In the genomic region with DNA sequence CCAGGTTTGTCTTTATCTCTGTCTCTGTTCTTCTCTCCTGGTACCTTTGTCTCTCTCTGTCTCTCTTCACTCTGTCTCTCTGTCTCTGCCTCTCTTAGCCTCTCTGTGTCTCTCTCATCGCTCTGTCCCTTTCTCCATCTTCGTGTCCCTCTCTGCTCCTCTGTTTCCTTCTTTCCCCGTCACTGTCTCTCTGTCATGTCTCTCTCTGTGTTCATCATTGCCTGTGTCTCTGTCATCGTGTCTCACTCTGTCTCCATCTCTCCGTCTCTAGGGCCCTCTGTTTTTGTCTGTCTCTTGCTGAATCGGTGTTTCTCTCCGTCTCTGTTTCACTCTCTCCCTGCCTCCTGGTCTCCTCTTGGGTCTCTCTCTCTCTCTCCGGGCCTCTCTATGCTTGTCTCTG, we compare ENCODE assay signal across 14 cellular contexts. TPM values are rescaled to one million over a fixed set of nuclear protein-coding genes. Genes with fewer than 3 reads are reported as not detected.
DNase-seq lines count a peak whose midpoint lies in the region; ATAC-seq and TF ChIP-seq lines count a peak whose summit lies in the region.
"Had no signal": no experiment of that assay in that cellular context is flagged by ENCODE, and none has a peak within 500 bp of the region (broad histone marks: within the 10 kb centered on the region; RNA-seq: fewer than 3 reads in every experiment).

No MANE protein-coding gene starts in this region.

- peaks cover 11% of the 10 kb centered on the region for H3K36me3 ChIP-seq in OCI-LY3 (replicated peaks; ENCODE audit: low read depth, low read length)
- H3K36me3 ChIP-seq: esophagus muscularis mucosa had no signal

- peaks cover 48% of the 10 kb centered on the region for H3K4me1 ChIP-seq in OCI-LY3 (ENCODE audit: low read length)

- peaks cover 12% of the 10 kb centered on the region for H4K20me1 ChIP-seq in OCI-LY3 (ENCODE audit: insufficient read depth, low read length)

- H3K9me3 ChIP-seq in OCI-LY3 (ENCODE audit: insufficient read depth, low read length): no peaks in the 10 kb centered on the region
- H3K9me3 ChIP-seq: esophagus muscularis mucosa had no signal

- peak overlapping the region; percentile 85 for H3K27ac ChIP-seq in OCI-LY3 (ENCODE audit: low read length)

- H3K4me2 ChIP-seq in OCI-LY3 (ENCODE audit: low read length): peak overlapping the region; percentile 83

- no peaks in the 10 kb centered on the region for H3K27me3 ChIP-seq in OCI-LY3 (ENCODE audit: low read depth, low read length)

- peak overlapping the region; percentile 88 for H3K27ac Mint-ChIP-seq in activated T-cell treated with anti-CD3 and anti-CD28 coated beads, Interleukin-2, amount 50 U/mL, for 24 hours
- peak overlapping the region; percentile 94 for H3K27ac Mint-ChIP-seq in MCF 10A (ENCODE audit: low read depth, unreplicated experiment)
- H3K27ac Mint-ChIP-seq in stimulated activated memory B cell treated with anti-CD40 and anti-IgM and Interleukin-4, amounts not matched to agents 10 μg/mL and 1 μg/mL and 100 μg/mL, for 72 hours: peak overlapping the region; percentile 93

- peak overlapping the region; percentile 85 for H2AFZ ChIP-seq in OCI-LY3 (ENCODE audit: low read depth, low read length)

- no peak for DNase-seq in activated T-cell treated with anti-CD3 and anti-CD28 coated beads, Interleukin-2, amount 50 U/mL, for 24 hours
- DNase-seq in activated T-cell treated with anti-CD3 and anti-CD28 coated beads, Interleukin-2, amount 50 U/mL, for 1 hour: no peak
- DNase-seq in MCF 10A (ENCODE audit: unreplicated experiment) (no peak), NCI-H1417 treated with DMSO at 0.1 percent for 48 hours (lab: John Stamatoyannopoulos, UW) (no peak)
- DNase-seq in activated CD4-positive, CD25-positive, alpha-beta regulatory T cell (lab: John Stamatoyannopoulos, UW): no peak
- DNase-seq: cerebellar nuclear complex, NCI-H510A treated with DMSO at 0.1 percent for 48 hours, SHP77 had no signal

- H3K27me3 Mint-ChIP-seq in activated T-cell treated with anti-CD3 and anti-CD28 coated beads, Interleukin-2, amount 50 U/mL, for 24 hours: no peaks in the 10 kb centered on the region
- no peaks in the 10 kb centered on the region for H3K27me3 Mint-ChIP-seq in MCF 10A (ENCODE audit: insufficient read depth, unreplicated experiment)
- H3K27me3 Mint-ChIP-seq in stimulated activated memory B cell treated with anti-CD40 and anti-IgM and Interleukin-4, amounts not matched to agents 10 μg/mL and 1 μg/mL and 100 μg/mL, for 72 hours: peaks cover 1% of the 10 kb centered on the region

- POLR2A ChIA-PET in MCF 10A (lab: Yijun Ruan, JAX): interaction anchor here (1.3 to 11.0 kb wide), 2 partner anchors 25 to 115 kb away, joined by 5 to 409 read pairs; a partner anchor contains a TSS

- H3K79me2 ChIP-seq in OCI-LY3 (ENCODE audit: low read length): peaks cover 30% of the 10 kb centered on the region

- TF ChIP-seq CTCF in OCI-LY3 (IDR thresholded peaks at IDR 0.05; ENCODE audit: low read depth, low read length) (no peak), MCF 10A (IDR thresholded peaks at IDR 0.05; ENCODE audit: unreplicated experiment) (no peak)

- peaks cover 49% of the 10 kb centered on the region for H3K4me1 Mint-ChIP-seq in activated T-cell treated with anti-CD3 and anti-CD28 coated beads, Interleukin-2, amount 50 U/mL, for 24 hours (ENCODE audit: low read depth)
- peaks cover 69% of the 10 kb centered on the region for H3K4me1 Mint-ChIP-seq in MCF 10A (ENCODE audit: insufficient read depth, unreplicated experiment)
- H3K4me1 Mint-ChIP-seq in stimulated activated memory B cell treated with anti-CD40 and anti-IgM and Interleukin-4, amounts not matched to agents 10 μg/mL and 1 μg/mL and 100 μg/mL, for 72 hours: peaks cover 60% of the 10 kb centered on the region

- BruUV-seq in MCF 10A (replicated peaks; lab: Mats Ljungman, UMichigan): no TSS peak

- peak overlapping the region; percentile 77; the same call in 1 of the 2 replicates for H3K9ac ChIP-seq in OCI-LY3 (ENCODE audit: low read length)

- peak overlapping the region; percentile 65 for H3K4me3 Mint-ChIP-seq in activated T-cell treated with anti-CD3 and anti-CD28 coated beads, Interleukin-2, amount 50 U/mL, for 24 hours
- H3K4me3 Mint-ChIP-seq in MCF 10A (ENCODE audit: unreplicated experiment): peak overlapping the region; percentile 86
- peak overlapping the region; percentile 82 for H3K4me3 Mint-ChIP-seq in stimulated activated memory B cell treated with anti-CD40 and anti-IgM and Interleukin-4, amounts not matched to agents 10 μg/mL and 1 μg/mL and 100 μg/mL, for 72 hours

- peak overlapping the region; percentile 62 for H3K4me3 ChIP-seq in OCI-LY3 (ENCODE audit: low read length)
- H3K4me3 ChIP-seq: esophagus muscularis mucosa, lung had no signal

- intact Hi-C loops in MCF 10A (cut with micrococcal nuclease): loop anchor here (5.0 kb wide), 1 partner anchor 186 kb away; a partner anchor contains a TSS

- peaks cover 18% of the 10 kb centered on the region for H3K36me3 Mint-ChIP-seq in activated T-cell treated with anti-CD3 and anti-CD28 coated beads, Interleukin-2, amount 50 U/mL, for 24 hours (ENCODE audit: low read depth)
- H3K36me3 Mint-ChIP-seq in MCF 10A (ENCODE audit: insufficient read depth, unreplicated experiment): peaks cover 4% of the 10 kb centered on the region
- H3K36me3 Mint-ChIP-seq in stimulated activated memory B cell treated with anti-CD40 and anti-IgM and Interleukin-4, amounts not matched to agents 10 μg/mL and 1 μg/mL and 100 μg/mL, for 72 hours: peaks cover 8% of the 10 kb centered on the region

- no peak for ATAC-seq in stimulated activated memory B cell treated with anti-CD40 and anti-IgM and Interleukin-4, amounts not matched to agents 10 μg/mL and 1 μg/mL and 100 μg/mL, for 72 hours
- ATAC-seq in GM21619 (IDR thresholded peaks at IDR 0.05; ENCODE audit: unreplicated experiment): no peak

- peaks cover 4% of the 10 kb centered on the region for H3K9me3 Mint-ChIP-seq in activated T-cell treated with anti-CD3 and anti-CD28 coated beads, Interleukin-2, amount 50 U/mL, for 24 hours
- no peaks in the 10 kb centered on the region for H3K9me3 Mint-ChIP-seq in MCF 10A (ENCODE audit: unreplicated experiment)
- peaks cover 3% of the 10 kb centered on the region for H3K9me3 Mint-ChIP-seq in stimulated activated memory B cell treated with anti-CD40 and anti-IgM and Interleukin-4, amounts not matched to agents 10 μg/mL and 1 μg/mL and 100 μg/mL, for 72 hours

- CTCF ChIA-PET in MCF 10A (lab: Yijun Ruan, JAX): no interaction called here

RNA-seq across cellular contexts. Expression of a gene that starts 2.9 kb away (rescaled TPM):
- total RNA-seq in MCF 10A (2022): 34.2 and 45.9 TPM in 2 replicates

RNA-seq across cellular contexts. Expression of a gene that starts 18.6 kb away (rescaled TPM):
- 0.21 and 0.47 TPM in 2 replicates for total RNA-seq in MCF 10A (2022)
- total RNA-seq: osteocyte had no signal

RNA-seq across cellular contexts. Expression of a gene that starts 28.9 kb away (rescaled TPM):
- total RNA-seq in MCF 10A (2022): 76.0 and 76.4 TPM in 2 replicates

RNA-seq across cellular contexts. Expression of a gene that starts 43.5 kb away (rescaled TPM):
- total RNA-seq in MCF 10A (2022): 14.7 and 15.4 TPM in 2 replicates
